ENCODE assay signal across 1 cellular context in the genomic region with DNA sequence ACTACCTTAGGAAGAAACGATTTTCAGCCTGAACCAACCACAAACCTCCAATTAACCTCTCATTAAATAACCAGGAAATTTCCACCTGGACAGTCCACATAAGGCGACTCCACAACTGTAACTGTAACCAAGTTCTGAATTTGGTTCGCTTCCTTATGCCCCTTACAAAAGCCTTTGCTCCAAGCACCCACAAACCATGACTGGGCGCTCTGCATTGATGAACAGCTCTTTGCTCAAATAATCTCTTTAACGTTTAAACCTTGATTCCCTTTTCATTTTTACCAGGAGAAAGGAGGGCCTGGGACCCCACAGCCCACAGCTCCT.
A peak's percentile ranks its signal among the peaks of the same experiment; 100 is the strongest.
TF ChIP-seq lines count a peak whose summit lies in the region.

No MANE protein-coding gene starts in this region.

TF ChIP-seq in HepG2, 621 proteins besides CTCF, POLR2A, EP300 and RAD21 (continued from another document):
- TF ChIP-seq, protein P1, sequence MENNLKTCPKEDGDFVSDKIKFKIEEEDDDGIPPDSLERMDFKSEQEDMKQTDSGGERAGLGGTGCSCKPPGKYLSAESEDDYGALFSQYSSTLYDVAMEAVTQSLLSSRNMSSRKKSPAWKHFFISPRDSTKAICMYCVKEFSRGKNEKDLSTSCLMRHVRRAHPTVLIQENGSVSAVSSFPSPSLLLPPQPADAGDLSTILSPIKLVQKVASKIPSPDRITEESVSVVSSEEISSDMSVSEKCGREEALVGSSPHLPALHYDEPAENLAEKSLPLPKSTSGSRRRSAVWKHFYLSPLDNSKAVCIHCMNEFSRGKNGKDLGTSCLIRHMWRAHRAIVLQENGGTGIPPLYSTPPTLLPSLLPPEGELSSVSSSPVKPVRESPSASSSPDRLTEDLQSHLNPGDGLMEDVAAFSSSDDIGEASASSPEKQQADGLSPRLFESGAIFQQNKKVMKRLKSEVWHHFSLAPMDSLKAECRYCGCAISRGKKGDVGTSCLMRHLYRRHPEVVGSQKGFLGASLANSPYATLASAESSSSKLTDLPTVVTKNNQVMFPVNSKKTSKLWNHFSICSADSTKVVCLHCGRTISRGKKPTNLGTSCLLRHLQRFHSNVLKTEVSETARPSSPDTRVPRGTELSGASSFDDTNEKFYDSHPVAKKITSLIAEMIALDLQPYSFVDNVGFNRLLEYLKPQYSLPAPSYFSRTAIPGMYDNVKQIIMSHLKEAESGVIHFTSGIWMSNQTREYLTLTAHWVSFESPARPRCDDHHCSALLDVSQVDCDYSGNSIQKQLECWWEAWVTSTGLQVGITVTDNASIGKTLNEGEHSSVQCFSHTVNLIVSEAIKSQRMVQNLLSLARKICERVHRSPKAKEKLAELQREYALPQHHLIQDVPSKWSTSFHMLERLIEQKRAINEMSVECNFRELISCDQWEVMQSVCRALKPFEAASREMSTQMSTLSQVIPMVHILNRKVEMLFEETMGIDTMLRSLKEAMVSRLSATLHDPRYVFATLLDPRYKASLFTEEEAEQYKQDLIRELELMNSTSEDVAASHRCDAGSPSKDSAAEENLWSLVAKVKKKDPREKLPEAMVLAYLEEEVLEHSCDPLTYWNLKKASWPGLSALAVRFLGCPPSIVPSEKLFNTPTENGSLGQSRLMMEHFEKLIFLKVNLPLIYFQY (CRISPR knock-in tag; IDR thresholded peaks at IDR 0.05; ENCODE audit: borderline replicate concordance), result 0 out of 2 replicates have a peak, but pooled peaks have one; percentile 19
- 0 out of 2 replicates have a peak, but pooled peaks have one; percentile 11 for TF ChIP-seq THRA (CRISPR knock-in tag; IDR thresholded peaks at IDR 0.05; ENCODE audit: borderline replicate concordance)
- no peak for TF ChIP-seq MAZ (IDR thresholded peaks at IDR 0.05; ENCODE audit: borderline replicate concordance, low read depth, low read length)
- no peak for TF ChIP-seq MAZ (CRISPR knock-in tag; IDR thresholded peaks at IDR 0.05; ENCODE audit: low read depth)
